In genomic region chr2:43521568-43521967, GRCh38 we compare ENCODE assay signal across 25 cellular contexts.
"Had no signal": no experiment of that assay in that cellular context is flagged by ENCODE, and none has a peak within 500 bp of the region (broad histone marks: within the 10 kb centered on the region; RNA-seq: fewer than 3 reads in every experiment).

No MANE protein-coding gene starts in this region.

- DNase-seq: activated CD4-positive, alpha-beta T cell treated with anti-CD3 and anti-CD28 coated beads for 48 hours; activated CD4-positive, alpha-beta T cell treated with anti-CD3 and anti-CD28 coated beads, Interleukin-2, amount 50 U/mL, for 48 hours; activated CD8-positive, alpha-beta memory T cell treated with anti-CD3 and anti-CD28 coated beads for 24 hours; activated effector memory CD4-positive, alpha-beta T cell treated with Interleukin-2 at 50 U/mL for 16 hours; activated naive CD4-positive, alpha-beta T cell treated with Interleukin-2 at 50 U/mL for 16 hours; aorta; brain microvascular endothelial cell; caudate nucleus; foreskin keratinocyte; kidney glomerular epithelial cell; left ventricle myocardium inferior; mucosa of descending colon; stimulated activated CD4-positive, alpha-beta T cell treated with anti-CD3 and anti-CD28 coated beads, Interleukin-1b, Interleukin-23, amount 100 ng/mL, for 48 hours; stimulated activated CD4-positive, alpha-beta T cell treated with anti-CD3 and anti-CD28 coated beads, Interleukin-4, amount 100 ng/mL, for 4 hours; stimulated activated CD8-positive, alpha-beta memory T cell treated with anti-CD3 and anti-CD28 coated beads, Interleukin-4, amount 100 ng/mL, for 48 hours; stimulated activated naive CD8-positive, alpha-beta T cell treated with anti-CD3 and anti-CD28 coated beads, Interleukin-15, amount 100 ng/mL, for 72 hours; substantia nigra; T-helper 9 cell; thyroid gland had no signal

- H3K4me1 Mint-ChIP-seq: stimulated activated naive CD8-positive, alpha-beta T cell treated with anti-CD3 and anti-CD28 coated beads, Interleukin-15, amount 100 ng/mL, for 72 hours had no signal

- H3K27ac Mint-ChIP-seq: activated naive CD8-positive, alpha-beta T cell; nephron; stimulated activated memory B cell treated with anti-CD40 and anti-IgM and Interleukin-4, amounts not matched to agents 10 μg/mL and 1 μg/mL and 100 μg/mL, for 72 hours; stimulated activated naive CD8-positive, alpha-beta T cell treated with anti-CD3 and anti-CD28 coated beads, Interleukin-15, amount 100 ng/mL, for 72 hours had no signal

- H3K36me3 ChIP-seq: left ventricle myocardium inferior, thyroid gland had no signal

- H3K9me3 ChIP-seq: mucosa of descending colon, thyroid gland had no signal

- H3K9me3 Mint-ChIP-seq: nephron had no signal

- H3K4me2 ChIP-seq: smooth muscle cell had no signal

- H3K4me3 ChIP-seq: left ventricle myocardium inferior, lung, mucosa of descending colon, smooth muscle cell, thyroid gland had no signal

- H3K4me3 Mint-ChIP-seq: activated naive CD8-positive, alpha-beta T cell; nephron; stimulated activated memory B cell treated with anti-CD40 and anti-IgM and Interleukin-4, amounts not matched to agents 10 μg/mL and 1 μg/mL and 100 μg/mL, for 72 hours; stimulated activated naive CD8-positive, alpha-beta T cell treated with anti-CD3 and anti-CD28 coated beads, Interleukin-15, amount 100 ng/mL, for 72 hours had no signal

- H3K27ac ChIP-seq: brain microvascular endothelial cell, foreskin keratinocyte, left ventricle myocardium inferior, VCaP had no signal

- H3K27me3 ChIP-seq: brain microvascular endothelial cell, foreskin keratinocyte, thyroid gland had no signal

- H3K27me3 Mint-ChIP-seq: activated naive CD8-positive, alpha-beta T cell; stimulated activated memory B cell treated with anti-CD40 and anti-IgM and Interleukin-4, amounts not matched to agents 10 μg/mL and 1 μg/mL and 100 μg/mL, for 72 hours; stimulated activated naive CD8-positive, alpha-beta T cell treated with anti-CD3 and anti-CD28 coated beads, Interleukin-15, amount 100 ng/mL, for 72 hours had no signal
